ENCODE assay signal across 8 cellular contexts in genomic region chr2:227766361-227766883, GRCh38. TPM values are rescaled to one million over a fixed set of nuclear protein-coding genes. Genes with fewer than 3 reads are reported as not detected.
DNase-seq lines count a peak whose midpoint lies in the region; ATAC-seq and TF ChIP-seq lines count a peak whose summit lies in the region.

No MANE protein-coding gene starts in this region.

- H3K4me1 ChIP-seq in ovary (ENCODE audit: insufficient read depth) (no peaks in the 10 kb centered on the region), tibial nerve (peaks cover 0 to 12% (median 4%) of the 10 kb centered on the region in 4 donors)

- H3K36me3 Mint-ChIP-seq in activated T-helper 17 cell treated with anti-CD3 and anti-CD28 coated beads, Interleukin-2, amount 50 U/mL, for 72 hours (ENCODE audit: low read depth), result no peaks in the 10 kb centered on the region

- H3K4me3 ChIP-seq in ovary (no peak overlapping the region), tibial nerve (no peak overlapping the region)

- 21 to 23% (median 21%) methylated on average over 12 of the region's 12 CpGs for WGBS in ovary, 3 donors
- 22 to 26% methylated on average over 12 of the region's 12 CpGs for WGBS in tibial nerve, 2 donors

- peak; percentile 98 for ATAC-seq in GM21423 (IDR thresholded peaks at IDR 0.05; ENCODE audit: unreplicated experiment)
- peak; percentile 91 for ATAC-seq in activated T-helper 17 cell treated with anti-CD3 and anti-CD28 coated beads, Interleukin-2, amount 50 U/mL, for 72 hours (replicated peaks)

- H3K36me3 ChIP-seq in ovary (no peaks in the 10 kb centered on the region), tibial nerve (no peaks in the 10 kb centered on the region)

- H3K27me3 ChIP-seq in ovary, result no peaks in the 10 kb centered on the region
- H3K27me3 ChIP-seq in tibial nerve, result no peaks in the 10 kb centered on the region

- no peak overlapping the region for H3K4me3 Mint-ChIP-seq in activated T-helper 17 cell treated with anti-CD3 and anti-CD28 coated beads, Interleukin-2, amount 50 U/mL, for 72 hours

- TF ChIP-seq CTCF in ovary (IDR thresholded peaks at IDR 0.05) (peak; percentile 58 to 80 (median 80)), tibial nerve (IDR thresholded peaks at IDR 0.05) (peak; percentile 74 to 92 (median 83))

- DNase-seq in DMS79 treated with DMSO at 0.1 percent for 48 hours (lab: John Stamatoyannopoulos, UW), result peak; percentile 52
- peak; percentile 30 for DNase-seq in HS-27A (ENCODE audit: low read depth)
- DNase-seq in RKO (ENCODE audit: low spot score), result peak; percentile 71
- DNase-seq in foreskin melanocyte, result peak; percentile 50
- peak; percentile 68 to 82 (median 76) for DNase-seq in ovary
- peak; percentile 60 to 91 for DNase-seq in tibial nerve (ENCODE audit: low spot score in 2 of 2)

- H3K9me3 Mint-ChIP-seq in activated T-helper 17 cell treated with anti-CD3 and anti-CD28 coated beads, Interleukin-2, amount 50 U/mL, for 72 hours, result no peaks in the 10 kb centered on the region

- H3K27ac ChIP-seq in ovary (no peak overlapping the region), tibial nerve (peak overlapping the region in 2 of 4 donors; percentile 34 to 57)

- TF ChIP-seq POLR2A in ovary (IDR thresholded peaks at IDR 0.05), result no peak
- no peak for TF ChIP-seq POLR2A in tibial nerve (IDR thresholded peaks at IDR 0.05)

- H3K27me3 Mint-ChIP-seq in activated T-helper 17 cell treated with anti-CD3 and anti-CD28 coated beads, Interleukin-2, amount 50 U/mL, for 72 hours, result no peaks in the 10 kb centered on the region

- no peaks in the 10 kb centered on the region for H3K9me3 ChIP-seq in ovary
- H3K9me3 ChIP-seq in tibial nerve, result no peaks in the 10 kb centered on the region

- intact Hi-C loops in ovary (cut with DNase I), result loop anchor here in 3 of 4 donors (2.0 to 10.0 kb wide), 7 partner anchors 104 to 639 kb away; no protein-coding TSS in a partner anchor

- H3K4me1 Mint-ChIP-seq in activated T-helper 17 cell treated with anti-CD3 and anti-CD28 coated beads, Interleukin-2, amount 50 U/mL, for 72 hours, result peaks cover 4% of the 10 kb centered on the region

- peak overlapping the region; percentile 7 for H3K27ac Mint-ChIP-seq in activated T-helper 17 cell treated with anti-CD3 and anti-CD28 coated beads, Interleukin-2, amount 50 U/mL, for 72 hours

- no peak for TF ChIP-seq EP300 in ovary (IDR thresholded peaks at IDR 0.05)
- peak in 1 of 2 donors; percentile 28 for TF ChIP-seq EP300 in tibial nerve (IDR thresholded peaks at IDR 0.05)

RNA-seq across cellular contexts. Expression of gene SCYGR8, which starts 20.7 kb away (rescaled TPM):
- total RNA-seq in activated T-helper 17 cell treated with anti-CD3 and anti-CD28 coated beads, Interleukin-2, amount 50 U/mL, for 72 hours, result not detected
- total RNA-seq in ovary, result not detected
- polyA plus RNA-seq in ovary, result not detected
- total RNA-seq in tibial nerve, result not detected

RNA-seq across cellular contexts. Expression of gene SCYGR7, which starts 38.3 kb away (rescaled TPM):
- not detected for total RNA-seq in activated T-helper 17 cell treated with anti-CD3 and anti-CD28 coated beads, Interleukin-2, amount 50 U/mL, for 72 hours
- total RNA-seq in ovary (not detected), tibial nerve (not detected)
- polyA plus RNA-seq in ovary, result not detected

RNA-seq across cellular contexts. Expression of gene SCYGR6, which starts 41.9 kb away (rescaled TPM):
- not detected for total RNA-seq in activated T-helper 17 cell treated with anti-CD3 and anti-CD28 coated beads, Interleukin-2, amount 50 U/mL, for 72 hours
- total RNA-seq in ovary (not detected), tibial nerve (not detected)
- not detected for polyA plus RNA-seq in ovary

RNA-seq across cellular contexts. Expression of gene CCL20, which starts 47.2 kb away (rescaled TPM):
- 100 to 1,000 TPM in 1 of 2 donors, 10 to 100 TPM in 1; 36.1 to 137 TPM for total RNA-seq in activated T-helper 17 cell treated with anti-CD3 and anti-CD28 coated beads, Interleukin-2, amount 50 U/mL, for 72 hours
- 1 to 10 TPM in 1 of 7 donors, under 1 TPM in 1, not detected in 5; 0.43 to 6.4 TPM for total RNA-seq in ovary
- 1 to 10 TPM in 1 of 2 donors, under 1 TPM in 1; 0.65 to 4.9 TPM for polyA plus RNA-seq in ovary
- not detected for total RNA-seq in tibial nerve

RNA-seq across cellular contexts. Expression of gene SLC19A3, which starts 48.6 kb away (rescaled TPM):
- not detected for total RNA-seq in activated T-helper 17 cell treated with anti-CD3 and anti-CD28 coated beads, Interleukin-2, amount 50 U/mL, for 72 hours
- 1 to 10 TPM; 1.3 to 5.6 (median 2.8) TPM for total RNA-seq in ovary
- 1 to 10 TPM in 1 of 2 donors, under 1 TPM in 1; 0.73 to 2.9 TPM for polyA plus RNA-seq in ovary
- 10 to 100 TPM; 20.4 to 52.1 (median 39.6) TPM for total RNA-seq in tibial nerve
